In genomic region chr14:70189678-70190077, GRCh38 we compare ENCODE assay signal across 14 cellular contexts. TPM values are rescaled to one million over a fixed set of nuclear protein-coding genes. Genes with fewer than 3 reads are reported as not detected.
A peak's percentile ranks its signal among the peaks of the same experiment; 100 is the strongest.
DNase-seq lines count a peak whose midpoint lies in the region; ATAC-seq, FAIRE-seq and TF ChIP-seq lines count a peak whose summit lies in the region.
"Had no signal": no experiment of that assay in that cellular context is flagged by ENCODE, and none has a peak within 500 bp of the region (broad histone marks: within the 10 kb centered on the region; RNA-seq: fewer than 3 reads in every experiment).

No MANE protein-coding gene starts in this region.

- no peak overlapping the region for H3K9ac ChIP-seq in iPS-18a (ENCODE audit: low read length)

- peak overlapping the region; percentile 64 for H3K4me3 ChIP-seq in left ventricle myocardium inferior
- peak overlapping the region; percentile 76 for H3K4me3 ChIP-seq in SJCRH30
- H3K4me3 ChIP-seq in iPS-18a (ENCODE audit: low read length) = peak overlapping the region; percentile 77

- no peaks in the 10 kb centered on the region for H3K36me3 Mint-ChIP-seq in stimulated activated memory B cell treated with anti-CD40 and anti-IgM and Interleukin-4, amounts not matched to agents 10 μg/mL and 1 μg/mL and 100 μg/mL, for 72 hours

- FAIRE-seq in D721Med (lab: Jason Lieb, UNC) = no peak

- H3K9me3 Mint-ChIP-seq in stimulated activated memory B cell treated with anti-CD40 and anti-IgM and Interleukin-4, amounts not matched to agents 10 μg/mL and 1 μg/mL and 100 μg/mL, for 72 hours = peaks cover 6% of the 10 kb centered on the region

- H3K27ac ChIP-seq in left ventricle myocardium inferior (replicated peaks) = no peak overlapping the region
- H3K27ac ChIP-seq in SJCRH30 = no peak overlapping the region; the same call in 1 of the 2 replicates
- H3K27ac ChIP-seq in iPS-18a (ENCODE audit: low read length) = no peak overlapping the region
- H3K27ac ChIP-seq: foreskin keratinocyte, thyroid gland had no signal

- DNase-seq in left ventricle myocardium inferior (no peak), left ventricle myocardium superior (no peak), SJCRH30 (peak; percentile 13 to 41), NCI-H187 (lab: John Stamatoyannopoulos, UW) (no peak), NCI-H446 treated with DMSO at 0.1 percent for 48 hours (lab: John Stamatoyannopoulos, UW) (no peak), D721Med (ENCODE audit: insufficient read length, low spot score) (no peak)
- DNase-seq: HCEC 1CT; NCI-H1436; stimulated activated CD4-positive, alpha-beta T cell treated with anti-CD3 and anti-CD28 coated beads, Interleukin-2, amount 100 ng/mL, for 48 hours had no signal

- H3K4me1 Mint-ChIP-seq in stimulated activated memory B cell treated with anti-CD40 and anti-IgM and Interleukin-4, amounts not matched to agents 10 μg/mL and 1 μg/mL and 100 μg/mL, for 72 hours = peaks cover 28% of the 10 kb centered on the region

- intact Hi-C loops in left ventricle myocardium inferior (cut with micrococcal nuclease) = no loop called here
- intact Hi-C loops in left ventricle myocardium superior (cut with micrococcal nuclease) = no loop called here

- H3K4me3 Mint-ChIP-seq in stimulated activated memory B cell treated with anti-CD40 and anti-IgM and Interleukin-4, amounts not matched to agents 10 μg/mL and 1 μg/mL and 100 μg/mL, for 72 hours = peak overlapping the region; percentile 71

- TF ChIP-seq CTCF in left ventricle myocardium inferior (IDR thresholded peaks at IDR 0.05; ENCODE audit: borderline replicate concordance) = no peak
- no peak for TF ChIP-seq CTCF in D721Med (IDR thresholded peaks at IDR 0.05; ENCODE audit: insufficient read depth, missing control alignments)

- H3K27me3 Mint-ChIP-seq in stimulated activated memory B cell treated with anti-CD40 and anti-IgM and Interleukin-4, amounts not matched to agents 10 μg/mL and 1 μg/mL and 100 μg/mL, for 72 hours = peaks cover 65% of the 10 kb centered on the region

- H3K4me1 ChIP-seq in left ventricle myocardium inferior (peaks cover 22% of the 10 kb centered on the region), SJCRH30 (peaks cover 16% of the 10 kb centered on the region), iPS-18a (ENCODE audit: control insufficient read depth, low read depth, low read length) (peaks cover 20% of the 10 kb centered on the region)
- H3K4me1 ChIP-seq: foreskin keratinocyte had no signal

- peaks cover 96% of the 10 kb centered on the region for H3K27me3 ChIP-seq in left ventricle myocardium inferior (ENCODE audit: low read depth)
- no peaks in the 10 kb centered on the region for H3K27me3 ChIP-seq in SJCRH30
- H3K27me3 ChIP-seq in iPS-18a (ENCODE audit: control insufficient read depth, insufficient read depth, low read length) = peaks cover 58% of the 10 kb centered on the region
- H3K27me3 ChIP-seq: thyroid gland had no signal

- no peaks in the 10 kb centered on the region for H3K9me3 ChIP-seq in left ventricle myocardium inferior (replicated peaks)
- no peaks in the 10 kb centered on the region for H3K9me3 ChIP-seq in SJCRH30 (replicated peaks)
- no peaks in the 10 kb centered on the region for H3K9me3 ChIP-seq in iPS-18a (ENCODE audit: control insufficient read depth, low read depth, low read length)
- H3K9me3 ChIP-seq: thyroid gland had no signal

- no peak overlapping the region for H3K27ac Mint-ChIP-seq in stimulated activated memory B cell treated with anti-CD40 and anti-IgM and Interleukin-4, amounts not matched to agents 10 μg/mL and 1 μg/mL and 100 μg/mL, for 72 hours

- no peaks in the 10 kb centered on the region for H3K36me3 ChIP-seq in left ventricle myocardium inferior
- no peaks in the 10 kb centered on the region for H3K36me3 ChIP-seq in SJCRH30
- no peaks in the 10 kb centered on the region for H3K36me3 ChIP-seq in iPS-18a (ENCODE audit: control insufficient read depth, low read depth, low read length)
- H3K36me3 ChIP-seq: thyroid gland had no signal

- ATAC-seq in left ventricle myocardium superior = no peak
- no peak for ATAC-seq in stimulated activated memory B cell treated with anti-CD40 and anti-IgM and Interleukin-4, amounts not matched to agents 10 μg/mL and 1 μg/mL and 100 μg/mL, for 72 hours
- ATAC-seq: Panc1 had no signal

RNA-seq across cellular contexts. Expression of gene SLC8A3, which starts 0.9 kb away (rescaled TPM):
- total RNA-seq in left ventricle myocardium inferior (0.05 TPM), left ventricle myocardium superior (0.12 TPM)
- total RNA-seq in SJCRH30 (2014; rRNA removed; shearing (Covaris generic)) = 15.9 and 17.2 TPM in 2 replicates

Comparison
In these comparisons a context has a peak if more than half of its experiments do, and no peak if none do; other contexts are left out.
1. DNase-seq: peak in SJCRH30 (2 of 2); none in left ventricle myocardium inferior (single experiment), left ventricle myocardium superior (single experiment), NCI-H187 (0 of 2), NCI-H446 treated with DMSO at 0.1 percent for 48 hours (single experiment) and D721Med (single experiment).
2. RNA of gene SLC8A3, which starts 0.9 kb away (total RNA-seq): 15.9 to 17.2 TPM in SJCRH30; 0.12 TPM in left ventricle myocardium superior (single experiment) and 0.05 TPM in left ventricle myocardium inferior (single experiment); every median in the first group is over 10 times any median in the second.
3. Peak in every context shown above with its lines, with median percentiles within 50 percentile points of each other: H3K4me3 ChIP-seq.